9 cellular contexts compared by ENCODE assay signal in the genomic region with DNA sequence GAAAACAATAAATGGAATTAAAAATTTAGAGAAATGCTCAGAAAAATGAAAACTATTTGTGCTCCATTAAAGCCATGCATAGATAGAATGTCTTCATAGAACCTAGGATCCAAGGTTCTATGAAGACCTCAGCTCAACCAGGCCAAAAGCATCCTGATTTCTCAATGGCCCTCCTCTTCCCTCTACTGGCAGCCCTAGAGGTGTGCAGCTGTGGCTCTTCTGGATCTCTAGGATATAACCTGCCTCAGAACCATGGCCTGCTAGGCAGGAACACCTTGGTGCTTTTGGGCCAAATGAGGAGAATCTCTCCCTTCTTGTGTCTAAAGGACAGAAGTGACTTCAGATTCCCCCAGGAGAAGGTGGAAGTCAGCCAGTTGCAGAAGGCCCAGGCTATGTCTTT. TPM values are rescaled to one million over a fixed set of nuclear protein-coding genes. Genes with fewer than 3 reads are reported as not detected.
DNase-seq lines count a peak whose midpoint lies in the region; ATAC-seq and TF ChIP-seq lines count a peak whose summit lies in the region.
"Had no signal": no experiment of that assay in that cellular context is flagged by ENCODE, and none has a peak within 500 bp of the region (broad histone marks: within the 10 kb centered on the region; RNA-seq: fewer than 3 reads in every experiment).

No MANE protein-coding gene starts in this region.

- peaks cover 4% of the 10 kb centered on the region for H3K27me3 Mint-ChIP-seq in activated CD8-positive, alpha-beta T cell treated with anti-CD3 and anti-CD28 coated beads for 36 hours
- H3K27me3 Mint-ChIP-seq in activated CD4-positive, alpha-beta memory T cell treated with anti-CD3 and anti-CD28 coated beads, Interleukin-2, amount 10 ng/mL, durations not matched to agents 7 days and 5 days, result peaks cover 20% of the 10 kb centered on the region

- H3K4me3 Mint-ChIP-seq in activated CD8-positive, alpha-beta T cell treated with anti-CD3 and anti-CD28 coated beads for 36 hours, result no peak overlapping the region
- H3K4me3 Mint-ChIP-seq in activated CD4-positive, alpha-beta memory T cell treated with anti-CD3 and anti-CD28 coated beads, Interleukin-2, amount 10 ng/mL, durations not matched to agents 7 days and 5 days, result no peak overlapping the region

- no peak for TF ChIP-seq EP300 in suprapubic skin (IDR thresholded peaks at IDR 0.05)

- intact Hi-C loops in activated CD8-positive, alpha-beta T cell treated with anti-CD3 and anti-CD28 coated beads for 36 hours (cut with micrococcal nuclease), result loop anchor here (5.0 kb wide), 1 partner anchor 128 kb away; no protein-coding TSS in a partner anchor

- no peak for TF ChIP-seq POLR2A in suprapubic skin (IDR thresholded peaks at IDR 0.05)

- H3K27ac Mint-ChIP-seq in activated CD8-positive, alpha-beta T cell treated with anti-CD3 and anti-CD28 coated beads for 36 hours, result no peak overlapping the region
- no peak overlapping the region for H3K27ac Mint-ChIP-seq in activated CD4-positive, alpha-beta memory T cell treated with anti-CD3 and anti-CD28 coated beads, Interleukin-2, amount 10 ng/mL, durations not matched to agents 7 days and 5 days

- H3K27ac ChIP-seq in suprapubic skin, result no peak overlapping the region
- H3K27ac ChIP-seq: BLaER1 had no signal

- H3K27me3 ChIP-seq in suprapubic skin, result no peaks in the 10 kb centered on the region
- H3K27me3 ChIP-seq: BLaER1 had no signal

- ATAC-seq in GM21528 (IDR thresholded peaks at IDR 0.05; ENCODE audit: low FRiP score, unreplicated experiment), result peak; percentile 88
- ATAC-seq in activated CD8-positive, alpha-beta T cell treated with anti-CD3 and anti-CD28 coated beads for 36 hours, result peak; percentile 82

- DNase-seq in NCI-H1092 treated with DMSO at 0.1 percent for 48 hours (lab: John Stamatoyannopoulos, UW), result peak; percentile 19
- no peak for DNase-seq in NCI-H1092 (lab: John Stamatoyannopoulos, UW)
- peak; percentile 6 for DNase-seq in HuH-7 (ENCODE audit: low spot score)
- DNase-seq in activated CD8-positive, alpha-beta T cell treated with anti-CD3 and anti-CD28 coated beads for 36 hours, result peak; percentile 20
- peak; percentile 45 for DNase-seq in iPS-NIHi11 (ENCODE audit: low spot score)
- no peak for DNase-seq in suprapubic skin (ENCODE audit: low spot score in 2 of 2)
- DNase-seq in activated CD4-positive, alpha-beta memory T cell treated with anti-CD3 and anti-CD28 coated beads, Interleukin-2, amount 10 ng/mL, durations not matched to agents 7 days and 5 days, result no peak

- CTCF ChIA-PET in activated CD8-positive, alpha-beta T cell treated with anti-CD3 and anti-CD28 coated beads for 36 hours (lab: Charles Lee), result interaction anchor here (0.6 to 3.7 kb wide), 23 partner anchors 8 to 837 kb away, joined by 3 to 40 read pairs (median 5); no protein-coding TSS in a partner anchor
- CTCF ChIA-PET in activated CD4-positive, alpha-beta memory T cell treated with anti-CD3 and anti-CD28 coated beads, Interleukin-2, amount 10 ng/mL, durations not matched to agents 7 days and 5 days (lab: Charles Lee), result interaction anchor here (0.6 to 4.0 kb wide), 12 partner anchors 10 to 260 kb away, joined by 3 to 23 read pairs (median 4); no protein-coding TSS in a partner anchor

- H3K4me1 ChIP-seq in suprapubic skin, result no peaks in the 10 kb centered on the region
- H3K4me1 ChIP-seq: BLaER1 had no signal

- H3K36me3 Mint-ChIP-seq in activated CD8-positive, alpha-beta T cell treated with anti-CD3 and anti-CD28 coated beads for 36 hours (ENCODE audit: low read depth), result no peaks in the 10 kb centered on the region
- H3K36me3 Mint-ChIP-seq in activated CD4-positive, alpha-beta memory T cell treated with anti-CD3 and anti-CD28 coated beads, Interleukin-2, amount 10 ng/mL, durations not matched to agents 7 days and 5 days (ENCODE audit: low read depth), result no peaks in the 10 kb centered on the region

- H3K4me1 Mint-ChIP-seq in activated CD8-positive, alpha-beta T cell treated with anti-CD3 and anti-CD28 coated beads for 36 hours (ENCODE audit: low read depth), result no peaks in the 10 kb centered on the region
- H3K4me1 Mint-ChIP-seq in activated CD4-positive, alpha-beta memory T cell treated with anti-CD3 and anti-CD28 coated beads, Interleukin-2, amount 10 ng/mL, durations not matched to agents 7 days and 5 days, result no peaks in the 10 kb centered on the region

- H3K4me3 ChIP-seq in suprapubic skin, result no peak overlapping the region
- H3K4me3 ChIP-seq: BLaER1 had no signal

- no peaks in the 10 kb centered on the region for H3K9me3 Mint-ChIP-seq in activated CD8-positive, alpha-beta T cell treated with anti-CD3 and anti-CD28 coated beads for 36 hours
- no peaks in the 10 kb centered on the region for H3K9me3 Mint-ChIP-seq in activated CD4-positive, alpha-beta memory T cell treated with anti-CD3 and anti-CD28 coated beads, Interleukin-2, amount 10 ng/mL, durations not matched to agents 7 days and 5 days

- POLR2A ChIA-PET in activated CD8-positive, alpha-beta T cell treated with anti-CD3 and anti-CD28 coated beads for 36 hours (lab: Charles Lee), result no interaction called here
- POLR2A ChIA-PET in activated CD4-positive, alpha-beta memory T cell treated with anti-CD3 and anti-CD28 coated beads, Interleukin-2, amount 10 ng/mL, durations not matched to agents 7 days and 5 days (lab: Charles Lee), result no interaction called here

- H3K9me3 ChIP-seq in suprapubic skin, result no peaks in the 10 kb centered on the region
- H3K9me3 ChIP-seq: BLaER1 had no signal

- peak; percentile 63 for TF ChIP-seq CTCF in activated CD8-positive, alpha-beta T cell treated with anti-CD3 and anti-CD28 coated beads for 36 hours (IDR thresholded peaks at IDR 0.05)
- peak; percentile 12 to 66 for TF ChIP-seq CTCF in suprapubic skin (IDR thresholded peaks at IDR 0.05)

- no peaks in the 10 kb centered on the region for H3K36me3 ChIP-seq in suprapubic skin
- H3K36me3 ChIP-seq: BLaER1 had no signal

RNA-seq across cellular contexts. Expression of a gene that starts 15.1 kb away (rescaled TPM):
- total RNA-seq in activated CD8-positive, alpha-beta T cell treated with anti-CD3 and anti-CD28 coated beads for 36 hours, result not detected
- not detected for total RNA-seq in suprapubic skin
- not detected for total RNA-seq in activated CD4-positive, alpha-beta memory T cell treated with anti-CD3 and anti-CD28 coated beads, Interleukin-2, amount 10 ng/mL, durations not matched to agents 7 days and 5 days

RNA-seq across cellular contexts. Expression of a gene that starts 26.8 kb away (rescaled TPM):
- total RNA-seq in activated CD8-positive, alpha-beta T cell treated with anti-CD3 and anti-CD28 coated beads for 36 hours, result not detected
- total RNA-seq in suprapubic skin, result not detected
- total RNA-seq in activated CD4-positive, alpha-beta memory T cell treated with anti-CD3 and anti-CD28 coated beads, Interleukin-2, amount 10 ng/mL, durations not matched to agents 7 days and 5 days, result not detected

RNA-seq across cellular contexts. Expression of a gene that starts 46.4 kb away (rescaled TPM):
- total RNA-seq in activated CD8-positive, alpha-beta T cell treated with anti-CD3 and anti-CD28 coated beads for 36 hours, result not detected
- total RNA-seq in suprapubic skin, result not detected
- not detected for total RNA-seq in activated CD4-positive, alpha-beta memory T cell treated with anti-CD3 and anti-CD28 coated beads, Interleukin-2, amount 10 ng/mL, durations not matched to agents 7 days and 5 days

Comparison
In these comparisons a context has a peak if more than half of its experiments do, and no peak if none do; other contexts are left out.
1. DNase-seq: peak in NCI-H1092 treated with DMSO at 0.1 percent for 48 hours (single experiment), HuH-7 (single experiment), activated CD8-positive, alpha-beta T cell treated with anti-CD3 and anti-CD28 coated beads for 36 hours (single experiment) and iPS-NIHi11 (single experiment); none in NCI-H1092 (single experiment), suprapubic skin (0 of 2) and activated CD4-positive, alpha-beta memory T cell treated with anti-CD3 and anti-CD28 coated beads, Interleukin-2, amount 10 ng/mL, durations not matched to agents 7 days and 5 days (single experiment).